ENCODE assay signal across 9 cellular contexts in genomic region chr22:33000342-33001280, GRCh38. TPM values are rescaled to one million over a fixed set of nuclear protein-coding genes. Genes with fewer than 3 reads are reported as not detected.
DNase-seq lines count a peak whose midpoint lies in the region; ATAC-seq and TF ChIP-seq lines count a peak whose summit lies in the region.
"Had no signal": no experiment of that assay in that cellular context is flagged by ENCODE, and none has a peak within 500 bp of the region (broad histone marks: within the 10 kb centered on the region; RNA-seq: fewer than 3 reads in every experiment).

No MANE protein-coding gene starts in this region.

- H3K4ac ChIP-seq in mesenchymal stem cell (ENCODE audit: low read depth in 1 of 2, low read length in 2 of 2), result no peak overlapping the region

- no peaks in the 10 kb centered on the region for H3K9me3 ChIP-seq in mesenchymal stem cell (ENCODE audit: control insufficient read depth, low read length)
- no peaks in the 10 kb centered on the region for H3K9me3 ChIP-seq in testis

- H3K79me1 ChIP-seq in mesenchymal stem cell (replicated peaks; ENCODE audit: low read length, poor library complexity, severe bottlenecking), result no peaks in the 10 kb centered on the region

- 20% methylated on average over 8 of the region's 12 CpGs for WGBS in mesenchymal stem cell
- WGBS in testis, 2 donors, result 38 to 40% methylated on average over 11 to 12 of the region's 12 CpGs

- DNase-seq in Daoy (ENCODE audit: low read depth), result peak; percentile 84
- DNase-seq in LHCN-M2 (ENCODE audit: low read depth), result peak; percentile 32
- DNase-seq in epithelial cell of esophagus (ENCODE audit: low read depth), result peak; percentile 68
- DNase-seq in mesenchymal stem cell, result peak; percentile 56
- DNase-seq in testis, result peak; percentile 64
- no peak for DNase-seq in GDM1 (lab: John Stamatoyannopoulos, UW)

- peak overlapping the region; percentile 14 for H4K8ac ChIP-seq in mesenchymal stem cell (ENCODE audit: low read length)

- no peak for TF ChIP-seq POLR2A in testis (IDR thresholded peaks at IDR 0.05)

- H4K91ac ChIP-seq in mesenchymal stem cell (ENCODE audit: low read length), result no peak overlapping the region

- peak overlapping the region in 1 of 2 experiments; percentile 21 for H2BK12ac ChIP-seq in mesenchymal stem cell (ENCODE audit: low read length in 2 of 2)

- no peak overlapping the region for H3K4me2 ChIP-seq in mesenchymal stem cell (ENCODE audit: low read length, poor library complexity, severe bottlenecking)

- peaks cover 0 to 16% of the 10 kb centered on the region in 2 experiments for H3K27me3 ChIP-seq in mesenchymal stem cell (ENCODE audit: control insufficient read depth in 1 of 2, insufficient read depth in 1 of 2, low read length in 2 of 2)
- H3K27me3 ChIP-seq in testis, result no peaks in the 10 kb centered on the region

- no peak overlapping the region for H2BK15ac ChIP-seq in mesenchymal stem cell (ENCODE audit: low read depth, poor library complexity, severe bottlenecking)

- H3K4me1 ChIP-seq in mesenchymal stem cell (ENCODE audit: control insufficient read depth, insufficient read depth, low read depth, low read length) (no peaks in the 10 kb centered on the region), testis (no peaks in the 10 kb centered on the region)

- ATAC-seq in GM21717 (IDR thresholded peaks at IDR 0.05; ENCODE audit: unreplicated experiment), result no peak

- H2AK5ac ChIP-seq in mesenchymal stem cell (ENCODE audit: low read length, severe bottlenecking), result no peak overlapping the region

- H3K23ac ChIP-seq in mesenchymal stem cell (ENCODE audit: low read length in 2 of 2), result no peak overlapping the region

- no peak overlapping the region for H2BK5ac ChIP-seq in mesenchymal stem cell (ENCODE audit: low read depth, low read length, poor library complexity, severe bottlenecking)

- no peak overlapping the region for H2AFZ ChIP-seq in mesenchymal stem cell (ENCODE audit: low read depth, low read length)

- H3K27ac ChIP-seq in mesenchymal stem cell (ENCODE audit: low read length, poor library complexity, severe bottlenecking), result no peak overlapping the region
- no peak overlapping the region for H3K27ac ChIP-seq in testis

- H2BK120ac ChIP-seq in mesenchymal stem cell (ENCODE audit: low read depth, low read length), result no peak overlapping the region

- peak overlapping the region in 1 of 2 experiments; percentile 11 for H3K14ac ChIP-seq in mesenchymal stem cell (ENCODE audit: low read length in 2 of 2)

- H3K36me3 ChIP-seq in mesenchymal stem cell (ENCODE audit: control insufficient read depth in 1 of 2, insufficient read depth in 2 of 2, low read depth in 1 of 2, low read length in 2 of 2) (no peaks in the 10 kb centered on the region), testis (ENCODE audit: low read depth, missing control alignments) (no peaks in the 10 kb centered on the region)

- intact Hi-C loops in testis (cut with DNase I; ENCODE audit: low total_unique reads), result no loop called here

- H3K4me3 ChIP-seq in WI38 (ENCODE audit: low read depth, low read length), result no peak overlapping the region
- no peak overlapping the region for H3K4me3 ChIP-seq in epithelial cell of esophagus (ENCODE audit: low read length)
- H3K4me3 ChIP-seq in mesenchymal stem cell (ENCODE audit: insufficient read depth in 1 of 2, low read depth in 1 of 2, low read length in 2 of 2), result no peak overlapping the region
- no peak overlapping the region for H3K4me3 ChIP-seq in testis

- H3K9ac ChIP-seq in mesenchymal stem cell (ENCODE audit: low read length), result no peak overlapping the region

- TF ChIP-seq CTCF in WI38 (IDR thresholded peaks at IDR 0.05; ENCODE audit: low read depth, low read length), result peak; percentile 94
- peak; percentile 92 for TF ChIP-seq CTCF in epithelial cell of esophagus (IDR thresholded peaks at IDR 0.05; ENCODE audit: insufficient read depth, low read depth, low read length, missing control alignments)
- peak; percentile 66 to 87 (median 80) for TF ChIP-seq CTCF in testis (IDR thresholded peaks at IDR 0.05)

- peak overlapping the region in 1 of 2 experiments; percentile 38 for H3K18ac ChIP-seq in mesenchymal stem cell (ENCODE audit: low read depth in 1 of 2, low read length in 2 of 2)

RNA-seq across cellular contexts. Expression of gene SYN3, which starts 57.6 kb away (rescaled TPM):
- 0.40 and 2.3 TPM in 2 replicates for total RNA-seq in Daoy (2014; rRNA removed; shearing (Covaris generic))
- total RNA-seq in LHCN-M2 (2014; rRNA removed) (not detected in 2 replicates), testis (10 to 100 TPM in 1 of 2 donors, 1 to 10 TPM in 1; 3.6 to 16.7 TPM)
- not detected for polyA plus RNA-seq in LHCN-M2 (2012)
- 0.01 TPM for polyA plus RNA-seq in mesenchymal stem cell (2013, experiment 1 of 2)
- 0.05 TPM for polyA plus RNA-seq in mesenchymal stem cell (2013, experiment 2 of 2)
- polyA plus RNA-seq in testis (ENCODE audit: insufficient read depth, low read depth, low replicate concordance), result 9.4 TPM
- total RNA-seq: T-helper 1 cell treated with Interleukin-12 subunit alpha and Interleukin-12 subunit beta and Interleukin-4 antibody, amounts not matched to agents 30 ng/mL and 1 ng/mL, for 36 hours had no signal
